In the genomic region with DNA sequence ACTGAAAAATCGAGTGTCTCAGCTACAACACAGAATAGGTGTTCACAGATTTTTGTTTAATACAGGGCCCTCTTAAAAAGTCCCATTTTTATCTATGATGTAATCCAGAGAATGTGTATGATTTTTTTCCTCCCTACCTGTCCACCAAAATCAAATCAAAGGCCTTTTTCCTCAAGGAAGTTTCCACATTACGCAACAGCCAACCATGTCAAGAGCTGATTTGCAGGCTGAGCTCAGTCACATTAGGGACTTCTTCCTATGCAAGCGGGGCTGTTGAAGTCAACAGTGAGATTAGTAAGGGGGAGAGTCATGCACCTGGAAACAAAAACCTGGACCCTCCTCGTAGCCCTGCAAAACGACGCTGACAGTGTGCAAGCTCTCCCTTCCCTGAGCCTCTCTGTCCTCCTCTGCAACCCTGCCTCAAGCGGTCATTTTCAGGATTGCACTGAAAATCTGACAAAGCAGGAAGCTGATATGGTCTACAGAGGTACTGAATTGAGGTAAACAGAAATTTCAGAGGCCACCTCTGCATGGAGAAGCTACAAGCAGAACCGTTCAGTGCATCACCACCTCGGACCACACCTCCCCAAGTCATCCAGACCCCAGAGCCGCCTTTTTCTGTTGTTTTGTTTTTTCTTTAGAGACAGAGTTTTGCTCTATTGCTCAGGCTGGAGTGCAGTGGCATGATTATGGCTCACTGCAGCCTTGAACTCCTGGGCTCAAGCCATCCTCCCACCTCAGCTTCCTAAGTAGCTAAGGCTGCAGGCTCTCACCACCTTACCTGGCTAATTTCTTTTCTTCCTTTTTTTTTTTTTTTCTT, we compare ENCODE assay signal across 1 cellular context.
TF ChIP-seq lines count a peak whose summit lies in the region.

No MANE protein-coding gene starts in this region.

TF ChIP-seq in IMR-90, 13 proteins besides CTCF, POLR2A, EP300 and RAD21:
- TF ChIP-seq, protein P1, sequence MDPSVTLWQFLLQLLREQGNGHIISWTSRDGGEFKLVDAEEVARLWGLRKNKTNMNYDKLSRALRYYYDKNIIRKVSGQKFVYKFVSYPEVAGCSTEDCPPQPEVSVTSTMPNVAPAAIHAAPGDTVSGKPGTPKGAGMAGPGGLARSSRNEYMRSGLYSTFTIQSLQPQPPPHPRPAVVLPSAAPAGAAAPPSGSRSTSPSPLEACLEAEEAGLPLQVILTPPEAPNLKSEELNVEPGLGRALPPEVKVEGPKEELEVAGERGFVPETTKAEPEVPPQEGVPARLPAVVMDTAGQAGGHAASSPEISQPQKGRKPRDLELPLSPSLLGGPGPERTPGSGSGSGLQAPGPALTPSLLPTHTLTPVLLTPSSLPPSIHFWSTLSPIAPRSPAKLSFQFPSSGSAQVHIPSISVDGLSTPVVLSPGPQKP (IDR thresholded peaks at IDR 0.05; ENCODE audit: borderline replicate concordance, low read depth, low read length): no peak
- no peak for TF ChIP-seq MAZ (IDR thresholded peaks at IDR 0.05; ENCODE audit: borderline replicate concordance, low read depth, low read length)
- TF ChIP-seq RFX5 (IDR thresholded peaks at IDR 0.05; ENCODE audit: low read depth, low read length): no peak
- peak; percentile 91 for TF ChIP-seq CEBPB (IDR thresholded peaks at IDR 0.05; ENCODE audit: low read depth, low read length)
- TF ChIP-seq MXI1 (IDR thresholded peaks at IDR 0.05; ENCODE audit: borderline replicate concordance, low read depth, low read length): no peak
- TF ChIP-seq BHLHE40 (IDR thresholded peaks at IDR 0.05; ENCODE audit: low read depth, low read length): no peak
- TF ChIP-seq CHD1 (IDR thresholded peaks at IDR 0.05; ENCODE audit: low read depth, low read length): no peak
